Comparison of ENCODE assay signal across 8 cellular contexts in the genomic region with DNA sequence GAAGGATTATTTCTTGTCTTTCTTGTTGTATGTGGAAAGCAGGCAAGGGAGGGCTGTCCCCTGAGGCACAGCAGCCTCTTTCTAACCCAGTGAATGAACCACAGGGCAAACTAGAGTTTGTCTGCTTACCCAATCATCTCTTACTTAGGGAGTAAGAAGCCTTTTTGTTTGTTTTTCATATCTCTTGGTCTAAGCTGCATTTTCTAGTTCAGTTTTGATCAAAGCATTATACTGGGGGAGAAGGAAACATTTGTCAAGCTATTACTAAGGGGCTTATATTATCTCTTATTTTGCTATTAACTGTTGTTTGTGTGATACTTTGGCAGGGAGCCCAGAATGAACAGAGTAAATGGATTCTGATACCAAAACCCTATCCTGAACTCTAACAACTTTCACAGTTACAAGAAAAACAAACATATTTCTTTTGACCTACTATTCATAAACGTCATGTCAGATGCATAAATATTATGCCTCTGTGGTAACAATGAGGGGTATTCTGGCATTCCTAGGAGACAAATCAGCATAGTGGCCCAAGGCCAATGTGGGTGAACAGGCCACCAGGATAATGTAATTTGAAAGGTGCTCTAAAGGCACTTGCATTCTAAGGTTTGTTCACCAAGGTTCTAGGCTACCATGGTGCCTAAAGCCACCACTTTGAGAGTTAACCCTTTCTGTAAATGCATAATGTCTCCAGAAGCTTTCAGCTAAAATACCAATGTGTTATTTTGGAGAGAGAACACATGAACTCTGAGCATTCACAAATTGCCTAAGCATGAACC.
DNase-seq lines count a peak whose midpoint lies in the region; ATAC-seq and TF ChIP-seq lines count a peak whose summit lies in the region.

No MANE protein-coding gene starts in this region.

- TF ChIP-seq CTCF in fibroblast of lung (conservative IDR thresholded peaks at IDR 0.05 in 1 of 2, IDR thresholded peaks at IDR 0.05 in 1 of 2; ENCODE audit: low read depth in 1 of 2, low read length in 2 of 2) (no peak), sigmoid colon (IDR thresholded peaks at IDR 0.05) (no peak)

- ATAC-seq in GM19467 (IDR thresholded peaks at IDR 0.05; ENCODE audit: unreplicated experiment), result no peak
- no peak for ATAC-seq in GM19452 (IDR thresholded peaks at IDR 0.05; ENCODE audit: unreplicated experiment)

- no peak overlapping the region for H3K9ac ChIP-seq in fibroblast of lung (ENCODE audit: insufficient read depth, low read length)

- H2AFZ ChIP-seq in fibroblast of lung (ENCODE audit: low read length), result no peak overlapping the region

- WGBS in sigmoid colon, 2 donors, result 4 to 50% methylated on average over 1 of the region's 1 CpG

- H3K4me3 ChIP-seq in fibroblast of lung (replicated peaks in 1 of 4; ENCODE audit: control extremely low read depth in 1 of 4, insufficient read depth in 1 of 4, low read depth in 3 of 4, low read length in 4 of 4) (no peak overlapping the region), sigmoid colon (no peak overlapping the region)

- intact Hi-C loops in sigmoid colon (cut with DNase I), result no loop called here

- H3K27ac ChIP-seq in fibroblast of lung (ENCODE audit: insufficient read depth, low read length), result no peak overlapping the region
- H3K27ac ChIP-seq in sigmoid colon, result peak overlapping the region; percentile 39 to 64 (median 52)

- no peaks in the 10 kb centered on the region for H4K20me1 ChIP-seq in fibroblast of lung (ENCODE audit: control insufficient read depth, extremely low read depth, insufficient read depth, low read length)

- peaks cover 9% of the 10 kb centered on the region for H3K4me1 ChIP-seq in fibroblast of lung (ENCODE audit: control insufficient read depth, extremely low read depth, insufficient read depth, low read length)
- H3K4me1 ChIP-seq in sigmoid colon, result peaks cover 0 to 16% (median 15%) of the 10 kb centered on the region in 4 donors

- H3K4me2 ChIP-seq in fibroblast of lung (ENCODE audit: extremely low read depth, insufficient read depth, low read length), result no peak overlapping the region

- H3K27me3 ChIP-seq in fibroblast of lung (ENCODE audit: control insufficient read depth, insufficient read depth, low read length) (no peaks in the 10 kb centered on the region), sigmoid colon (no peaks in the 10 kb centered on the region)

- no peak for TF ChIP-seq POLR2A in sigmoid colon (IDR thresholded peaks at IDR 0.05)

- DNase-seq in EL, result peak; percentile 75
- peak; percentile 35 for DNase-seq in OCI-M1 (lab: John Stamatoyannopoulos, UW)
- DNase-seq in fibroblast of lung (ENCODE audit: low read depth in 2 of 2), result peak; percentile 74 to 79
- no peak for DNase-seq in sigmoid colon
- DNase-seq in AG20443 (ENCODE audit: low spot score), result no peak
- no peak for DNase-seq in globus pallidus (ENCODE audit: low spot score)

- no peak for TF ChIP-seq EP300 in sigmoid colon (IDR thresholded peaks at IDR 0.05)

- H3K36me3 ChIP-seq in fibroblast of lung (ENCODE audit: control insufficient read depth, insufficient read depth, low read length) (no peaks in the 10 kb centered on the region), sigmoid colon (no peaks in the 10 kb centered on the region)

- H3K79me2 ChIP-seq in fibroblast of lung (ENCODE audit: control insufficient read depth, insufficient read depth, low read length), result no peaks in the 10 kb centered on the region

- H3K9me3 ChIP-seq in fibroblast of lung (ENCODE audit: control insufficient read depth, insufficient read depth, low read depth, low read length) (no peaks in the 10 kb centered on the region), sigmoid colon (no peaks in the 10 kb centered on the region)

Comparison
In these comparisons a context has a peak if more than half of its experiments do, and no peak if none do; other contexts are left out.
1. DNase-seq: peak in EL (single experiment), OCI-M1 (single experiment) and fibroblast of lung (2 of 2); none in sigmoid colon (single experiment), AG20443 (single experiment) and globus pallidus (single experiment).